Comparison of ENCODE assay signal across 1 cellular context in the genomic region with DNA sequence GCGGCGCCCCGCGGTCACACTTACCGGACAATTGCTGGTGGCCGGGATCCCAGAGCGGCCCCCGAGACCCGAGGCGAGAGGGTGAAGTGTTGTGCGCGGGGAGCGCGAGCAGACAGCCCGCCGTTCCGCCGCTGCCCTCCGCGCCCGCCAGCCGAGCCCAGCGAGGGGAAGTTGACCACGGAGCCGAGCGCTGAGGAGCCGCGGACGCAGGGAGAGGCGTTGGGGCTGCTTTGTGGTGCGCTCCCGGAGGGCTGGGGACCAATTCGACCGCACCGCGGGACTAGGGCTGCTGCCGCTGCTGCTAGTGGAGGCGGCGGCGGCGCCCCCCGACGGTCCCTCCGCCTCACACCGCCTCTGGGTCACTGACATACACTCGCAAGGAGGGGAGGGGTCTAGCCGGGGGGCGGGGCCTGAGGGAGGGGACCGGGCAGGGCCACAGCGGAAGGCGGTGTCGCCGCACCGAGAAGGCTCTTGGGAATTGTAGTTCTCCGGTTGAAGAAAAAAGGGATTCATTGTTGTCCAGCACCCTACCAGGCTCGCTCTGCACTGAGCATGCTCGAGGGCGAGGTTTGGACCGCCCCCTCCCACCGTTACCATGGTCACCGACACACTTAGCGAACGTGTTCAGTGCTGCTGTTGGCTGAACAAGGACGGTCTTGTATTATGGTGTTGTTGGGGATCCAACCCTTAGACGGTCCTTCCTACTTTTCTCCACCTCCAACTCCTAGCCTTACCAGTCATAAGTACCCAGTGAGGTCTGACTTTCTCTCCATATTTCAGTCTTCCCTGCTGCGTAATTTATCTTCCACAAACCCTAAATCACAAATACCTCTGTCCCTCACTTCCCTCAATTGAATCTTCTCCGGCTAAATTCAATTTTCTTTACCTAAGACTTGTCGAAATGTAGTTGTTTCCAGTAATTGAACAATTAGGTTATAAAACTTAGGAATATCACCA.
A peak's percentile ranks its signal among the peaks of the same experiment; 100 is the strongest.
TF ChIP-seq lines count a peak whose summit lies in the region.

A gene with protein sequence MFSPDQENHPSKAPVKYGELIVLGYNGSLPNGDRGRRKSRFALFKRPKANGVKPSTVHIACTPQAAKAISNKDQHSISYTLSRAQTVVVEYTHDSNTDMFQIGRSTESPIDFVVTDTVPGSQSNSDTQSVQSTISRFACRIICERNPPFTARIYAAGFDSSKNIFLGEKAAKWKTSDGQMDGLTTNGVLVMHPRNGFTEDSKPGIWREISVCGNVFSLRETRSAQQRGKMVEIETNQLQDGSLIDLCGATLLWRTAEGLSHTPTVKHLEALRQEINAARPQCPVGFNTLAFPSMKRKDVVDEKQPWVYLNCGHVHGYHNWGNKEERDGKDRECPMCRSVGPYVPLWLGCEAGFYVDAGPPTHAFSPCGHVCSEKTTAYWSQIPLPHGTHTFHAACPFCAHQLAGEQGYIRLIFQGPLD (minus strand): TSS at position 364 of the 957 bp plus-strand sequence. CDS start 36,110 bp downstream, outside the sequence.

TF ChIP-seq in neural cell, 6 proteins besides CTCF, POLR2A, EP300 and RAD21 (continued from another document):
- TF ChIP-seq, protein P1, sequence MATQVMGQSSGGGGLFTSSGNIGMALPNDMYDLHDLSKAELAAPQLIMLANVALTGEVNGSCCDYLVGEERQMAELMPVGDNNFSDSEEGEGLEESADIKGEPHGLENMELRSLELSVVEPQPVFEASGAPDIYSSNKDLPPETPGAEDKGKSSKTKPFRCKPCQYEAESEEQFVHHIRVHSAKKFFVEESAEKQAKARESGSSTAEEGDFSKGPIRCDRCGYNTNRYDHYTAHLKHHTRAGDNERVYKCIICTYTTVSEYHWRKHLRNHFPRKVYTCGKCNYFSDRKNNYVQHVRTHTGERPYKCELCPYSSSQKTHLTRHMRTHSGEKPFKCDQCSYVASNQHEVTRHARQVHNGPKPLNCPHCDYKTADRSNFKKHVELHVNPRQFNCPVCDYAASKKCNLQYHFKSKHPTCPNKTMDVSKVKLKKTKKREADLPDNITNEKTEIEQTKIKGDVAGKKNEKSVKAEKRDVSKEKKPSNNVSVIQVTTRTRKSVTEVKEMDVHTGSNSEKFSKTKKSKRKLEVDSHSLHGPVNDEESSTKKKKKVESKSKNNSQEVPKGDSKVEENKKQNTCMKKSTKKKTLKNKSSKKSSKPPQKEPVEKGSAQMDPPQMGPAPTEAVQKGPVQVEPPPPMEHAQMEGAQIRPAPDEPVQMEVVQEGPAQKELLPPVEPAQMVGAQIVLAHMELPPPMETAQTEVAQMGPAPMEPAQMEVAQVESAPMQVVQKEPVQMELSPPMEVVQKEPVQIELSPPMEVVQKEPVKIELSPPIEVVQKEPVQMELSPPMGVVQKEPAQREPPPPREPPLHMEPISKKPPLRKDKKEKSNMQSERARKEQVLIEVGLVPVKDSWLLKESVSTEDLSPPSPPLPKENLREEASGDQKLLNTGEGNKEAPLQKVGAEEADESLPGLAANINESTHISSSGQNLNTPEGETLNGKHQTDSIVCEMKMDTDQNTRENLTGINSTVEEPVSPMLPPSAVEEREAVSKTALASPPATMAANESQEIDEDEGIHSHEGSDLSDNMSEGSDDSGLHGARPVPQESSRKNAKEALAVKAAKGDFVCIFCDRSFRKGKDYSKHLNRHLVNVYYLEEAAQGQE (IDR thresholded peaks at IDR 0.05; ENCODE audit: borderline replicate concordance): peak; percentile 53
- TF ChIP-seq TAF1 (IDR thresholded peaks at IDR 0.05; ENCODE audit: low read depth): peak; percentile 75
